8 cellular contexts compared by ENCODE assay signal in genomic region chr10:6173203-6173602, GRCh38. TPM values are rescaled to one million over a fixed set of nuclear protein-coding genes. Genes with fewer than 3 reads are reported as not detected.
A peak's percentile ranks its signal among the peaks of the same experiment; 100 is the strongest.
DNase-seq lines count a peak whose midpoint lies in the region; ATAC-seq and TF ChIP-seq lines count a peak whose summit lies in the region.

No MANE protein-coding gene starts in this region.

- in situ Hi-C loops in GM23248 (cut with MboI): no loop called here

- no peak overlapping the region for H3K4me2 ChIP-seq in PC-3 (ENCODE audit: low read length)
- H3K4me2 ChIP-seq in trophoblast cell (ENCODE audit: low read length): no peak overlapping the region
- H3K4me2 ChIP-seq in GM23248 (ENCODE audit: unreplicated experiment): no peak overlapping the region

- no peaks in the 10 kb centered on the region for H3K9me3 ChIP-seq in Caco-2
- H3K9me3 ChIP-seq in PC-3 (ENCODE audit: low read length): no peaks in the 10 kb centered on the region
- peaks cover 2% of the 10 kb centered on the region for H3K9me3 ChIP-seq in trophoblast cell (ENCODE audit: insufficient read depth, low read depth, low read length)
- H3K9me3 ChIP-seq in GM23248 (ENCODE audit: low read depth): no peaks in the 10 kb centered on the region

- no peak overlapping the region for H4K8ac ChIP-seq in trophoblast cell (ENCODE audit: low read depth, low read length)

- H3K4me1 Mint-ChIP-seq in Caco-2 (ENCODE audit: low read depth, unreplicated experiment): peaks cover 32% of the 10 kb centered on the region

- CTCF ChIA-PET in Caco-2 (lab: Charles Lee) (interaction anchor here (1.6 kb wide), 1 partner anchor 228 kb away, joined by 7 read pairs; no protein-coding TSS in a partner anchor), PC-3 (lab: Charles Lee) (no interaction called here)

- ATAC-seq in PC-3 (no peak), HG03139 (IDR thresholded peaks at IDR 0.05; ENCODE audit: unreplicated experiment) (no peak), GM18519 (IDR thresholded peaks at IDR 0.05; ENCODE audit: low FRiP score, unreplicated experiment) (no peak)

- H3F3A ChIP-seq in PC-3 (ENCODE audit: low read length, unreplicated experiment) (no peaks in the 10 kb centered on the region), GM23248 (ENCODE audit: insufficient read depth) (peaks cover 32% of the 10 kb centered on the region)

- H3K4me3 ChIP-seq in Caco-2 (ENCODE audit: low read depth, low read length): no peak overlapping the region
- no peak overlapping the region for H3K4me3 ChIP-seq in PC-3 (ENCODE audit: low read length)
- H3K4me3 ChIP-seq in trophoblast cell (ENCODE audit: low read depth, low read length): no peak overlapping the region
- no peak overlapping the region for H3K4me3 ChIP-seq in GM23248

- H3K79me2 ChIP-seq in PC-3 (ENCODE audit: low read length) (0 out of 2 replicates have a peak, but pooled peaks cover 1% of the 10 kb centered on the region), trophoblast cell (ENCODE audit: control insufficient read depth, insufficient read depth, low read length, poor library complexity) (no peaks in the 10 kb centered on the region), GM23248 (ENCODE audit: insufficient read depth) (peaks cover 20% of the 10 kb centered on the region)

- no peak overlapping the region for H3K23ac ChIP-seq in trophoblast cell (ENCODE audit: low read length)

- peaks cover 17% of the 10 kb centered on the region for H3K4me1 ChIP-seq in Caco-2
- no peaks in the 10 kb centered on the region for H3K4me1 ChIP-seq in PC-3 (ENCODE audit: insufficient read depth, low read length)
- peaks cover 3 to 4% of the 10 kb centered on the region in 2 experiments for H3K4me1 ChIP-seq in trophoblast cell (ENCODE audit: control insufficient read depth in 1 of 2, insufficient read depth in 2 of 2, low read length in 2 of 2)
- H3K4me1 ChIP-seq in GM23248 (ENCODE audit: insufficient read depth): peaks cover 20% of the 10 kb centered on the region

- H3K36me3 Mint-ChIP-seq in Caco-2 (ENCODE audit: insufficient read depth, unreplicated experiment): peaks cover 44% of the 10 kb centered on the region

- H4K20me1 ChIP-seq in PC-3 (ENCODE audit: low read length) (no peaks in the 10 kb centered on the region), GM23248 (ENCODE audit: insufficient read depth) (no peaks in the 10 kb centered on the region; the same call in 1 of the 2 replicates)

- no peak overlapping the region for H3K4ac ChIP-seq in trophoblast cell (ENCODE audit: low read depth, low read length)

- H4K91ac ChIP-seq in trophoblast cell (ENCODE audit: low read depth, low read length): no peak overlapping the region

- POLR2A ChIA-PET in Caco-2 (lab: Charles Lee): no interaction called here
- POLR2A ChIA-PET in PC-3 (lab: Charles Lee; ENCODE audit: unreplicated experiment): no interaction called here

- H3K9me2 ChIP-seq in PC-3 (replicated peaks; ENCODE audit: low read length) (no peaks in the 10 kb centered on the region), GM23248 (ENCODE audit: insufficient read depth) (no peaks in the 10 kb centered on the region)

- H2AFZ ChIP-seq in PC-3 (ENCODE audit: low read length): no peak overlapping the region
- no peak overlapping the region for H2AFZ ChIP-seq in trophoblast cell (ENCODE audit: insufficient read depth, low read length, poor library complexity)
- no peak overlapping the region for H2AFZ ChIP-seq in GM23248

- BruUV-seq in Caco-2 (replicated peaks; lab: Mats Ljungman, UMichigan): no TSS peak
- BruUV-seq in PC-3 (replicated peaks; lab: Mats Ljungman, UMichigan): no TSS peak

- WGBS in trophoblast cell (ENCODE audit: extremely low coverage, insufficient coverage, insufficient read length): no CpG with 5 or more reads among the region's 8 CpGs
- 66 to 68% methylated on average over 8 of the region's 8 CpGs for WGBS in GM23248 (ENCODE audit: low coverage in 1 of 2, low lambda C conversion rate in 2 of 2, missing lambda C conversion rate in 2 of 2), 2 experiments

- no peaks in the 10 kb centered on the region for H3K27me3 ChIP-seq in Caco-2 (replicated peaks; ENCODE audit: control insufficient read depth, insufficient read depth, low read length)
- H3K27me3 ChIP-seq in PC-3 (ENCODE audit: low read length): no peaks in the 10 kb centered on the region
- no peaks in the 10 kb centered on the region for H3K27me3 ChIP-seq in trophoblast cell (ENCODE audit: insufficient read depth, low read length)
- no peaks in the 10 kb centered on the region for H3K27me3 ChIP-seq in GM23248 (replicated peaks; ENCODE audit: insufficient read depth)

- H2AK5ac ChIP-seq in trophoblast cell (ENCODE audit: low read length): no peak overlapping the region

- H2BK12ac ChIP-seq in trophoblast cell (ENCODE audit: low read length): peak overlapping the region; percentile 34

- no peaks in the 10 kb centered on the region for H3K27me3 Mint-ChIP-seq in Caco-2 (ENCODE audit: insufficient read depth, unreplicated experiment)

- H3K27ac ChIP-seq in PC-3 (ENCODE audit: low read length) (no peak overlapping the region), trophoblast cell (ENCODE audit: low read depth, low read length) (no peak overlapping the region), GM23248 (no peak overlapping the region)

- no peaks in the 10 kb centered on the region for H3K9me3 Mint-ChIP-seq in Caco-2 (ENCODE audit: unreplicated experiment)

- no peaks in the 10 kb centered on the region for H3K79me1 ChIP-seq in trophoblast cell (ENCODE audit: low read length)

- no peak overlapping the region for H2BK120ac ChIP-seq in trophoblast cell (ENCODE audit: insufficient read depth, low read length, poor library complexity)

- H3K27ac Mint-ChIP-seq in Caco-2 (ENCODE audit: unreplicated experiment): peak overlapping the region; percentile 14

- DNase-seq in Caco-2: peak in 1 of 2 experiments; percentile 29
- no peak for DNase-seq in PC-3
- peak; percentile 28 for DNase-seq in activated gamma-delta T cell treated with anti-CD3 and anti-CD28 coated beads, Interleukin-2, amount 50 U/mL, for 16 hours (ENCODE audit: low read depth)
- DNase-seq in trophoblast cell: no peak
- no peak for DNase-seq in NCI-H2171 treated with DMSO at 0.1 percent for 48 hours (lab: John Stamatoyannopoulos, UW)
- no peak for DNase-seq in GM23248

- intact Hi-C loops in Caco-2 (cut with micrococcal nuclease; ENCODE audit: unreplicated experiment) (no loop called here), PC-3 (cut with micrococcal nuclease) (no loop called here)

- H3K4me3 Mint-ChIP-seq in Caco-2 (ENCODE audit: unreplicated experiment): no peak overlapping the region

- no peak overlapping the region for H3K14ac ChIP-seq in trophoblast cell (ENCODE audit: low read length)

- TF ChIP-seq CTCF in Caco-2 (IDR thresholded peaks at IDR 0.05; ENCODE audit: insufficient read depth in 1 of 2, low read depth in 1 of 2, low read length in 1 of 2, severe bottlenecking in 1 of 2, unreplicated experiment in 1 of 2): peak in 1 of 2 experiments; percentile 33
- peak; percentile 34; the same call in 1 of the 2 replicates for TF ChIP-seq CTCF in PC-3 (conservative IDR thresholded peaks at IDR 0.05; ENCODE audit: low read depth, low read length)

- H4K12ac ChIP-seq in trophoblast cell (ENCODE audit: low read depth, low read length): no peak overlapping the region

- no peak overlapping the region for H2BK5ac ChIP-seq in trophoblast cell (ENCODE audit: low read depth, low read length, poor library complexity)

- no peak overlapping the region for H3K18ac ChIP-seq in trophoblast cell (ENCODE audit: low read length)

- no peak overlapping the region for H3K9ac ChIP-seq in PC-3 (ENCODE audit: low read length)
- H3K9ac ChIP-seq in trophoblast cell (ENCODE audit: low read length): no peak overlapping the region
- no peak overlapping the region for H3K9ac ChIP-seq in GM23248

- H3K36me3 ChIP-seq in Caco-2 (ENCODE audit: control insufficient read depth, insufficient read depth, low read length): no peaks in the 10 kb centered on the region; the same call in 1 of the 2 replicates
- H3K36me3 ChIP-seq in PC-3 (ENCODE audit: low read depth, low read length): no peaks in the 10 kb centered on the region; the same call in 1 of the 2 replicates
- peaks cover 0 to 4% of the 10 kb centered on the region in 2 experiments for H3K36me3 ChIP-seq in trophoblast cell (ENCODE audit: control insufficient read depth in 1 of 2, insufficient read depth in 2 of 2, low read length in 2 of 2)
- H3K36me3 ChIP-seq in GM23248 (ENCODE audit: low read depth): no peaks in the 10 kb centered on the region

RNA-seq across cellular contexts. Expression of gene PFKFB3, which starts 29.5 kb away (rescaled TPM):
- total RNA-seq in Caco-2 (2022): 33.0 and 35.4 TPM in 2 replicates
- 19.5 and 22.7 TPM in 2 replicates for total RNA-seq in PC-3 (2014; rRNA removed)
- 45.0 and 46.4 TPM in 2 replicates for polyA plus RNA-seq in trophoblast cell (2013)
- total RNA-seq in GM23248 (2014; rRNA removed; shearing (Covaris generic)): 14.5 and 23.6 TPM in 2 replicates
- 23.5 and 23.7 TPM in 2 replicates for polyA plus RNA-seq in GM23248 (2016; fragmentation: Nextera tagmentation; extraction: Ambion mirVana)
